ENCODE assay signal across 8 cellular contexts in the genomic region with DNA sequence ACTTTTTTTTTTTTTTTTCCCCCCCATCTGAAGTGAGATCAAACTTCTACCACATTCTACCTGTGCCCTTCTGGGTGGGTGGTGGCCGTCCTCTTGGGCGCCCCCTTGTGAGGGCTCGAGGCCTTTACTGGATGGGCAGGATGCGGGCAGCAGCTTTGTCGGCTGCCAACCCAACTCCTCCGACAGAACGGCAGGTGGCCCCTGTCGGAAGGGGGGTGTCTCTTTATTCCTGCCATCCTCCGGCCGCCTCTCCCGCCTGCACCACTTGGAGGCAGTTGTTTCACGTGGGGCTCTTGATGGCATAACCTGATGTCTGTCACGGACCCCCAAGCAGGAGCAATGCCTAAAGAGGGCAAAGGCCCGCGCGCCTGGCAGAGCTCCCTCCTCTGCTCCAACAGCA. TPM values are rescaled to one million over a fixed set of nuclear protein-coding genes. Genes with fewer than 3 reads are reported as not detected.
DNase-seq lines count a peak whose midpoint lies in the region; ATAC-seq and TF ChIP-seq lines count a peak whose summit lies in the region.

No MANE protein-coding gene starts in this region.

- peak in 1 of 2 experiments; percentile 50 for DNase-seq in Caco-2
- peak; percentile 65 for DNase-seq in activated CD4-positive, alpha-beta T cell treated with anti-CD3 and anti-CD28 coated beads, Interleukin-2, amount 50 U/mL, for 1 hour
- DNase-seq in effector CD8-positive, alpha-beta T cell (lab: John Stamatoyannopoulos, UW): peak; percentile 41
- peak; percentile 88 for DNase-seq in spleen

- no peaks in the 10 kb centered on the region for H3K9me3 Mint-ChIP-seq in Caco-2 (ENCODE audit: unreplicated experiment)

- H2AFZ ChIP-seq in KMS-11 (ENCODE audit: low read depth): no peak overlapping the region

- ATAC-seq in GM19397 (IDR thresholded peaks at IDR 0.05; ENCODE audit: unreplicated experiment): no peak
- ATAC-seq in HG03139 (IDR thresholded peaks at IDR 0.05; ENCODE audit: unreplicated experiment): no peak
- ATAC-seq in HG03521 (IDR thresholded peaks at IDR 0.05; ENCODE audit: unreplicated experiment): no peak

- peaks cover 42% of the 10 kb centered on the region for H3K36me3 Mint-ChIP-seq in Caco-2 (ENCODE audit: insufficient read depth, unreplicated experiment)

- H3K4me1 ChIP-seq in Caco-2 (no peaks in the 10 kb centered on the region), KMS-11 (ENCODE audit: low read depth, poor library complexity, severe bottlenecking) (peaks cover 36% of the 10 kb centered on the region), spleen (peaks cover 25 to 84% (median 63%) of the 10 kb centered on the region in 6 donors)

- no TSS peak for BruUV-seq in Caco-2 (replicated peaks; lab: Mats Ljungman, UMichigan)

- intact Hi-C loops in Caco-2 (cut with micrococcal nuclease; ENCODE audit: unreplicated experiment) (no loop called here), spleen (cut with DNase I; ENCODE audit: low total_unique reads) (no loop called here)

- peaks cover 8% of the 10 kb centered on the region for H3K4me1 Mint-ChIP-seq in Caco-2 (ENCODE audit: low read depth, unreplicated experiment)

- no peak overlapping the region for H3K27ac Mint-ChIP-seq in Caco-2 (ENCODE audit: unreplicated experiment)

- H3K4me3 ChIP-seq in Caco-2 (ENCODE audit: low read depth, low read length) (no peak overlapping the region), KMS-11 (IDR thresholded peaks at IDR 0.05; ENCODE audit: insufficient read depth, low read depth, low read length) (no peak overlapping the region), spleen (no peak overlapping the region)

- 13 to 48% (median 41%) methylated on average over 8 to 16 of the region's 16 CpGs for WGBS in spleen, 5 donors

- H3K79me2 ChIP-seq in KMS-11 (ENCODE audit: insufficient read depth, low read depth): no peaks in the 10 kb centered on the region

- H3K9me3 ChIP-seq in Caco-2 (no peaks in the 10 kb centered on the region), spleen (no peaks in the 10 kb centered on the region)

- no peaks in the 10 kb centered on the region for H3K36me3 ChIP-seq in Caco-2 (ENCODE audit: control insufficient read depth, insufficient read depth, low read length)
- H3K36me3 ChIP-seq in KMS-11 (ENCODE audit: insufficient read depth): no peaks in the 10 kb centered on the region; the same call in 1 of the 2 replicates
- peaks cover 0 to 48% (median 0%) of the 10 kb centered on the region in 6 donors for H3K36me3 ChIP-seq in spleen

- no peak for TF ChIP-seq POLR2A in spleen (IDR thresholded peaks at IDR 0.05)

- H3K27me3 Mint-ChIP-seq in Caco-2 (ENCODE audit: insufficient read depth, unreplicated experiment): no peaks in the 10 kb centered on the region

- POLR2A ChIA-PET in Caco-2 (lab: Charles Lee): no interaction called here

- H4K20me1 ChIP-seq in KMS-11 (ENCODE audit: insufficient read depth): no peaks in the 10 kb centered on the region

- CTCF ChIA-PET in Caco-2 (lab: Charles Lee): interaction anchor here (0.6 to 1.0 kb wide), 5 partner anchors 11 to 900 kb away, joined by 3 to 5 read pairs (median 3); no protein-coding TSS in a partner anchor

- H3K27ac ChIP-seq in KMS-11: no peak overlapping the region
- peak overlapping the region in 2 of 8 donors; percentile 50 to 53 for H3K27ac ChIP-seq in spleen

- no peak overlapping the region for H3K4me2 ChIP-seq in KMS-11

- no peak overlapping the region for H3K9ac ChIP-seq in KMS-11

- no peak overlapping the region for H3K4me3 Mint-ChIP-seq in Caco-2 (ENCODE audit: unreplicated experiment)

- H3K27me3 ChIP-seq in Caco-2 (replicated peaks; ENCODE audit: control insufficient read depth, insufficient read depth, low read length) (no peaks in the 10 kb centered on the region), KMS-11 (ENCODE audit: insufficient read depth, low read depth) (no peaks in the 10 kb centered on the region), spleen (replicated peaks in 1 of 7) (no peaks in the 10 kb centered on the region)

- peak; percentile 36 to 69 for TF ChIP-seq CTCF in Caco-2 (IDR thresholded peaks at IDR 0.05; ENCODE audit: insufficient read depth in 1 of 2, low read depth in 1 of 2, low read length in 1 of 2, severe bottlenecking in 1 of 2, unreplicated experiment in 1 of 2)
- peak; percentile 39 for TF ChIP-seq CTCF in KMS-11 (conservative IDR thresholded peaks at IDR 0.05; ENCODE audit: low read depth, low read length)
- peak; percentile 33 to 79 (median 56) for TF ChIP-seq CTCF in spleen (IDR thresholded peaks at IDR 0.05 in 8 of 11, conservative IDR thresholded peaks at IDR 0.05 in 3 of 11)

RNA-seq across cellular contexts. Expression of a gene that starts 31.0 kb away (rescaled TPM):
- total RNA-seq in Caco-2 (2022) (0.07 and 0.11 TPM in 2 replicates), spleen (1 to 10 TPM in 6 of 7 donors, under 1 TPM in 1; 0.97 to 3.4 (median 1.9) TPM)
- polyA plus RNA-seq in spleen: 1 to 10 TPM in 1 of 3 donors, under 1 TPM in 2; 0.20 to 1.6 (median 0.57) TPM
